In the genomic region with DNA sequence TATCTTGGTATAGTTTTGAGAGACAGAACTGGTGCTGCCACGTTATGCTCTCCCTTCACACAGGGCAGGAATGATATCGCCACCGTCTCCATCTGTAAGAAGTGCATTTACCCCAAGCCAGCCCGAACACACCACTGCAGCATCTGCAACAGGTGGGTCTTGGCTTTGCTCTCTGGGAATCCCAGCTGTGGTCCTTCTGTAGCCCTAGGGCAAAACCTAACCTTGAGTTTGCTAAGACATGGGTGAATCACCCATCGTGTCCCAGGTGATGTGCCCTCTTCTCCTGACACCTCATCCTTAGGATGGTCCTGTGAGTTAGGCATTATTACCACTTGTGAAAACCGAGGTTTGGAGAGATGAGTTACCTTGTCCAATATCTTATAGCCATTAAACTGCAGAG, we compare ENCODE assay signal across 18 cellular contexts.
"Had no signal": no experiment of that assay in that cellular context is flagged by ENCODE, and none has a peak within 500 bp of the region (broad histone marks: within the 10 kb centered on the region; RNA-seq: fewer than 3 reads in every experiment).

No MANE protein-coding gene starts in this region.

- ATAC-seq: activated CD4-positive, alpha-beta T cell treated with anti-CD3 and anti-CD28 coated beads for 36 hours; stimulated activated naive CD8-positive, alpha-beta T cell treated with anti-CD3 and anti-CD28 coated beads, Interleukin-15, Interleukin-2, amounts not matched to agents 100 U/mL and 50 U/mL, for 24 hours; WTC11 had no signal

- H3K36me3 Mint-ChIP-seq: immature natural killer cell, naive B cell had no signal

- DNase-seq: activated CD4-positive, alpha-beta T cell treated with anti-CD3 and anti-CD28 coated beads for 36 hours; activated CD8-positive, alpha-beta memory T cell treated with anti-CD3 and anti-CD28 coated beads, Interleukin-2, amount 50 U/mL, for 4 hours; activated naive CD4-positive, alpha-beta T cell; cerebellar nuclear complex; effector CD8-positive, alpha-beta T cell; esophagus squamous epithelium; immature natural killer cell; naive B cell; stimulated activated CD4-positive, alpha-beta T cell treated with anti-CD3 and anti-CD28 coated beads, Interleukin-1b, Interleukin-23, amount 100 ng/mL, for 48 hours; stimulated activated CD8-positive, alpha-beta memory T cell treated with anti-CD3 and anti-CD28 coated beads, Interleukin-4, amount 100 ng/mL, for 48 hours; stimulated activated naive CD8-positive, alpha-beta T cell treated with anti-CD3 and anti-CD28 coated beads, Interleukin-15, Interleukin-2, amounts not matched to agents 100 U/mL and 50 U/mL, for 24 hours; SW 1271; trophoblast cell had no signal

- H3K9me3 Mint-ChIP-seq: dendritic cell treated with granulocyte-macrophage colony-stimulating factor and Interleukin-4, amounts not matched to agents 40 ng/mL and 50 ng/mL, for 4 days; memory B cell; naive B cell; WTC11 had no signal

- H3K4me3 Mint-ChIP-seq: activated CD4-positive, alpha-beta T cell treated with anti-CD3 and anti-CD28 coated beads for 36 hours; dendritic cell treated with granulocyte-macrophage colony-stimulating factor and Interleukin-4, amounts not matched to agents 40 ng/mL and 50 ng/mL, for 4 days; immature natural killer cell; memory B cell; WTC11 had no signal

- H3K9me3 ChIP-seq: esophagus squamous epithelium, suprapubic skin, vagina had no signal

- H3K27me3 Mint-ChIP-seq: activated CD4-positive, alpha-beta T cell treated with anti-CD3 and anti-CD28 coated beads for 36 hours; dendritic cell treated with granulocyte-macrophage colony-stimulating factor and Interleukin-4, amounts not matched to agents 40 ng/mL and 50 ng/mL, for 4 days; memory B cell; naive B cell had no signal

- H3K27me3 ChIP-seq: esophagus squamous epithelium, suprapubic skin, vagina had no signal

- H3K4me3 ChIP-seq: esophagus squamous epithelium, suprapubic skin, vagina had no signal

- H3K27ac ChIP-seq: vagina had no signal

- H3K27ac Mint-ChIP-seq: dendritic cell treated with granulocyte-macrophage colony-stimulating factor and Interleukin-4, amounts not matched to agents 40 ng/mL and 50 ng/mL, for 4 days; memory B cell; WTC11 had no signal
